In genomic region chrX:30895331-30895730, GRCh38 we compare ENCODE assay signal across 24 cellular contexts.
"Had no signal": no experiment of that assay in that cellular context is flagged by ENCODE, and none has a peak within 500 bp of the region (broad histone marks: within the 10 kb centered on the region; RNA-seq: fewer than 3 reads in every experiment).

No MANE protein-coding gene starts in this region.

- H3K27ac ChIP-seq: coronary artery, gastroesophageal sphincter, left lung, neural progenitor cell, sigmoid colon, upper lobe of left lung had no signal

- H3K27me3 ChIP-seq: gastroesophageal sphincter, left lung, neural progenitor cell, sigmoid colon, upper lobe of left lung had no signal

- H3K9me3 Mint-ChIP-seq: activated B cell treated with CpG ODN at 0.5 μM for 24 hours; activated naive CD8-positive, alpha-beta T cell treated with anti-CD3 and anti-CD28 coated beads for 36 hours; activated T-cell treated with anti-CD3 and anti-CD28 coated beads, Interleukin-2, amount 50 U/mL, for 24 hours; activated T-helper 17 cell treated with anti-CD3 and anti-CD28 coated beads, Interleukin-2, amount 50 U/mL, for 72 hours; neural progenitor cell; stimulated activated naive B cell treated with anti-CD40 and anti-IgM and Interleukin-4, amounts not matched to agents 10 μg/mL and 1 μg/mL and 100 μg/mL, for 72 hours had no signal

- H3K9ac ChIP-seq: neural progenitor cell had no signal

- H3K36me3 Mint-ChIP-seq: activated naive CD8-positive, alpha-beta T cell treated with anti-CD3 and anti-CD28 coated beads for 36 hours; neural progenitor cell; stimulated activated naive B cell treated with anti-CD40 and anti-IgM and Interleukin-4, amounts not matched to agents 10 μg/mL and 1 μg/mL and 100 μg/mL, for 72 hours had no signal

- H3K27ac Mint-ChIP-seq: activated B cell treated with CpG ODN at 0.5 μM for 24 hours; activated CD4-positive, alpha-beta T cell treated with anti-CD3 and anti-CD28 coated beads for 36 hours; activated naive CD8-positive, alpha-beta T cell treated with anti-CD3 and anti-CD28 coated beads for 36 hours; activated T-cell treated with anti-CD3 and anti-CD28 coated beads, Interleukin-2, amount 50 U/mL, for 24 hours; activated T-helper 17 cell treated with anti-CD3 and anti-CD28 coated beads, Interleukin-2, amount 50 U/mL, for 72 hours; naive thymus-derived CD4-positive, alpha-beta T cell; neural progenitor cell; stimulated activated naive B cell treated with anti-CD40 and anti-IgM and Interleukin-4, amounts not matched to agents 10 μg/mL and 1 μg/mL and 100 μg/mL, for 72 hours; T-helper 17 cell had no signal

- H3K4me2 ChIP-seq: neural progenitor cell had no signal

- H3K4me1 ChIP-seq: gastroesophageal sphincter, left lung, neural progenitor cell, sigmoid colon, upper lobe of left lung had no signal

- DNase-seq: activated B cell treated with CpG ODN at 0.5 μM for 24 hours; activated CD4-positive, alpha-beta T cell treated with anti-CD3 and anti-CD28 coated beads for 36 hours; activated CD4-positive, alpha-beta T cell treated with anti-CD3 and anti-CD28 coated beads, Interleukin-2, amount 50 U/mL, for 4 hours; activated CD8-positive, alpha-beta memory T cell treated with anti-CD3 and anti-CD28 coated beads for 24 hours; activated CD8-positive, alpha-beta memory T cell treated with anti-CD3 and anti-CD28 coated beads, Interleukin-2, amount 50 U/mL, for 4 hours; activated naive CD8-positive, alpha-beta T cell treated with anti-CD3 and anti-CD28 coated beads for 36 hours; activated T-cell treated with anti-CD3 and anti-CD28 coated beads, Interleukin-2, amount 50 U/mL, for 24 hours; cerebellar nuclear complex; head of caudate nucleus; kidney; left lung; naive thymus-derived CD4-positive, alpha-beta T cell; posterior cingulate gyrus; sigmoid colon; stimulated activated CD4-positive, alpha-beta T cell treated with anti-CD3 and anti-CD28 coated beads, Interleukin-2, amount 100 ng/mL, for 48 hours; stimulated activated CD8-positive, alpha-beta memory T cell treated with anti-CD3 and anti-CD28 coated beads, Interleukin-4, amount 100 ng/mL, for 48 hours; stimulated activated naive B cell treated with anti-CD40 and anti-IgM and Interleukin-4, amounts not matched to agents 10 μg/mL and 1 μg/mL and 100 μg/mL, for 72 hours; T-helper 17 cell; upper lobe of left lung had no signal

- ATAC-seq: activated CD4-positive, alpha-beta T cell treated with anti-CD3 and anti-CD28 coated beads for 36 hours; activated T-helper 17 cell treated with anti-CD3 and anti-CD28 coated beads, Interleukin-2, amount 50 U/mL, for 72 hours; gastroesophageal sphincter; left lung; naive thymus-derived CD4-positive, alpha-beta T cell; stimulated activated naive B cell treated with anti-CD40 and anti-IgM and Interleukin-4, amounts not matched to agents 10 μg/mL and 1 μg/mL and 100 μg/mL, for 72 hours; T-helper 17 cell had no signal

- H2AFZ ChIP-seq: neural progenitor cell had no signal

- H3K9me3 ChIP-seq: gastroesophageal sphincter, left lung, sigmoid colon, upper lobe of left lung had no signal

- H3K4me3 ChIP-seq: coronary artery, gastroesophageal sphincter, left lung, lung, neural progenitor cell, sigmoid colon, upper lobe of left lung had no signal

- H3K36me3 ChIP-seq: gastroesophageal sphincter, left lung, neural progenitor cell, sigmoid colon, upper lobe of left lung had no signal

- H3K4me3 Mint-ChIP-seq: activated B cell treated with CpG ODN at 0.5 μM for 24 hours; activated CD4-positive, alpha-beta T cell treated with anti-CD3 and anti-CD28 coated beads for 36 hours; activated naive CD8-positive, alpha-beta T cell treated with anti-CD3 and anti-CD28 coated beads for 36 hours; activated T-cell treated with anti-CD3 and anti-CD28 coated beads, Interleukin-2, amount 50 U/mL, for 24 hours; activated T-helper 17 cell treated with anti-CD3 and anti-CD28 coated beads, Interleukin-2, amount 50 U/mL, for 72 hours; naive thymus-derived CD4-positive, alpha-beta T cell; neural progenitor cell; stimulated activated naive B cell treated with anti-CD40 and anti-IgM and Interleukin-4, amounts not matched to agents 10 μg/mL and 1 μg/mL and 100 μg/mL, for 72 hours; T-helper 17 cell had no signal

- H3K4me1 Mint-ChIP-seq: activated B cell treated with CpG ODN at 0.5 μM for 24 hours; neural progenitor cell; stimulated activated naive B cell treated with anti-CD40 and anti-IgM and Interleukin-4, amounts not matched to agents 10 μg/mL and 1 μg/mL and 100 μg/mL, for 72 hours; T-helper 17 cell had no signal
